ENCODE assay signal across 1 cellular context in genomic region chr11:537622-538430, GRCh38.
TF ChIP-seq lines count a peak whose summit lies in the region.

No MANE protein-coding gene starts in this region.

TF ChIP-seq in HepG2, 621 proteins besides CTCF, POLR2A, EP300 and RAD21 (continued from another document):
- no peak for TF ChIP-seq E2F2 (CRISPR knock-in tag; IDR thresholded peaks at IDR 0.05; ENCODE audit: borderline replicate concordance)
- no peak for TF ChIP-seq ZGPAT (CRISPR knock-in tag; IDR thresholded peaks at IDR 0.05)
- TF ChIP-seq ZNF512 (CRISPR knock-in tag; IDR thresholded peaks at IDR 0.05), result no peak
- TF ChIP-seq HIVEP1 (CRISPR knock-in tag; IDR thresholded peaks at IDR 0.05), result no peak; the same call in 1 of the 2 replicates
- TF ChIP-seq IRF1 (CRISPR knock-in tag; IDR thresholded peaks at IDR 0.05; ENCODE audit: low read depth), result no peak
- no peak for TF ChIP-seq ZNF567 (CRISPR knock-in tag; IDR thresholded peaks at IDR 0.05; ENCODE audit: borderline replicate concordance)
- no peak for TF ChIP-seq NBN (conservative IDR thresholded peaks at IDR 0.05)
- 0 out of 2 replicates have a peak, but pooled peaks have one; percentile 4 for TF ChIP-seq ZNF572 (CRISPR knock-in tag; IDR thresholded peaks at IDR 0.05)
- TF ChIP-seq FOXO1 (CRISPR knock-in tag; IDR thresholded peaks at IDR 0.05), result 0 out of 2 replicates have a peak, but pooled peaks have one; percentile 2
- TF ChIP-seq, protein P1, sequence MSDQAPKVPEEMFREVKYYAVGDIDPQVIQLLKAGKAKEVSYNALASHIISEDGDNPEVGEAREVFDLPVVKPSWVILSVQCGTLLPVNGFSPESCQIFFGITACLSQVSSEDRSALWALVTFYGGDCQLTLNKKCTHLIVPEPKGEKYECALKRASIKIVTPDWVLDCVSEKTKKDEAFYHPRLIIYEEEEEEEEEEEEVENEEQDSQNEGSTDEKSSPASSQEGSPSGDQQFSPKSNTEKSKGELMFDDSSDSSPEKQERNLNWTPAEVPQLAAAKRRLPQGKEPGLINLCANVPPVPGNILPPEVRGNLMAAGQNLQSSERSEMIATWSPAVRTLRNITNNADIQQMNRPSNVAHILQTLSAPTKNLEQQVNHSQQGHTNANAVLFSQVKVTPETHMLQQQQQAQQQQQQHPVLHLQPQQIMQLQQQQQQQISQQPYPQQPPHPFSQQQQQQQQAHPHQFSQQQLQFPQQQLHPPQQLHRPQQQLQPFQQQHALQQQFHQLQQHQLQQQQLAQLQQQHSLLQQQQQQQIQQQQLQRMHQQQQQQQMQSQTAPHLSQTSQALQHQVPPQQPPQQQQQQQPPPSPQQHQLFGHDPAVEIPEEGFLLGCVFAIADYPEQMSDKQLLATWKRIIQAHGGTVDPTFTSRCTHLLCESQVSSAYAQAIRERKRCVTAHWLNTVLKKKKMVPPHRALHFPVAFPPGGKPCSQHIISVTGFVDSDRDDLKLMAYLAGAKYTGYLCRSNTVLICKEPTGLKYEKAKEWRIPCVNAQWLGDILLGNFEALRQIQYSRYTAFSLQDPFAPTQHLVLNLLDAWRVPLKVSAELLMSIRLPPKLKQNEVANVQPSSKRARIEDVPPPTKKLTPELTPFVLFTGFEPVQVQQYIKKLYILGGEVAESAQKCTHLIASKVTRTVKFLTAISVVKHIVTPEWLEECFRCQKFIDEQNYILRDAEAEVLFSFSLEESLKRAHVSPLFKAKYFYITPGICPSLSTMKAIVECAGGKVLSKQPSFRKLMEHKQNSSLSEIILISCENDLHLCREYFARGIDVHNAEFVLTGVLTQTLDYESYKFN (CRISPR knock-in tag; conservative IDR thresholded peaks at IDR 0.05), result 0 out of 2 replicates have a peak, but pooled peaks have one; percentile 3
- no peak for TF ChIP-seq SP2 (CRISPR knock-in tag; IDR thresholded peaks at IDR 0.05)
- no peak for TF ChIP-seq IRF9 (CRISPR knock-in tag; IDR thresholded peaks at IDR 0.05; ENCODE audit: borderline replicate concordance)
- no peak for TF ChIP-seq PREB (CRISPR knock-in tag; IDR thresholded peaks at IDR 0.05)
- TF ChIP-seq, protein P2, sequence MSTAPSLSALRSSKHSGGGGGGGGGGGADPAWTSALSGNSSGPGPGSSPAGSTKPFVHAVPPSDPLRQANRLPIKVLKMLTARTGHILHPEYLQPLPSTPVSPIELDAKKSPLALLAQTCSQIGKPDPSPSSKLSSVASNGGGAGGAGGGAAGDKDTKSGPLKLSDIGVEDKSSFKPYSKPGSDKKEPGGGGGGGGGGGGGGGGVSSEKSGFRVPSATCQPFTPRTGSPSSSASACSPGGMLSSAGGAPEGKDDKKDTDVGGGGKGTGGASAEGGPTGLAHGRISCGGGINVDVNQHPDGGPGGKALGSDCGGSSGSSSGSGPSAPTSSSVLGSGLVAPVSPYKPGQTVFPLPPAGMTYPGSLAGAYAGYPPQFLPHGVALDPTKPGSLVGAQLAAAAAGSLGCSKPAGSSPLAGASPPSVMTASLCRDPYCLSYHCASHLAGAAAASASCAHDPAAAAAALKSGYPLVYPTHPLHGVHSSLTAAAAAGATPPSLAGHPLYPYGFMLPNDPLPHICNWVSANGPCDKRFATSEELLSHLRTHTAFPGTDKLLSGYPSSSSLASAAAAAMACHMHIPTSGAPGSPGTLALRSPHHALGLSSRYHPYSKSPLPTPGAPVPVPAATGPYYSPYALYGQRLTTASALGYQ (CRISPR knock-in tag; IDR thresholded peaks at IDR 0.05), result no peak
- TF ChIP-seq MEF2D (CRISPR knock-in tag; IDR thresholded peaks at IDR 0.05), result no peak
- no peak for TF ChIP-seq RFXAP (CRISPR knock-in tag; IDR thresholded peaks at IDR 0.05; ENCODE audit: borderline replicate concordance)
- TF ChIP-seq ZNF788 (CRISPR knock-in tag; IDR thresholded peaks at IDR 0.05; ENCODE audit: borderline replicate concordance), result 0 out of 2 replicates have a peak, but pooled peaks have one; percentile 35
- TF ChIP-seq YEATS2 (CRISPR knock-in tag; IDR thresholded peaks at IDR 0.05; ENCODE audit: borderline replicate concordance), result no peak
- TF ChIP-seq MBNL3 (CRISPR knock-in tag; conservative IDR thresholded peaks at IDR 0.05), result no peak
- TF ChIP-seq KDM2A (CRISPR knock-in tag; IDR thresholded peaks at IDR 0.05; ENCODE audit: borderline replicate concordance, low read depth), result peak; percentile 16; the same call in 1 of the 2 replicates
- TF ChIP-seq TMF1 (CRISPR knock-in tag; IDR thresholded peaks at IDR 0.05; ENCODE audit: low read depth), result no peak
- TF ChIP-seq HNRNPK (IDR thresholded peaks at IDR 0.05; ENCODE audit: low read depth, low read length, poor library complexity, severe bottlenecking), result no peak
- TF ChIP-seq NCOA1 (CRISPR knock-in tag; IDR thresholded peaks at IDR 0.05), result peak; percentile 11; the same call in 1 of the 2 replicates
- TF ChIP-seq ERF (CRISPR knock-in tag; IDR thresholded peaks at IDR 0.05), result no peak
- TF ChIP-seq TBL1XR1 (IDR thresholded peaks at IDR 0.05; ENCODE audit: borderline replicate concordance, low read length, partially characterized antibody), result no peak
- no peak for TF ChIP-seq IRX3 (CRISPR knock-in tag; IDR thresholded peaks at IDR 0.05; ENCODE audit: borderline replicate concordance, low read depth)
- no peak for TF ChIP-seq ZSCAN12 (CRISPR knock-in tag; IDR thresholded peaks at IDR 0.05)
- TF ChIP-seq JDP2 (CRISPR knock-in tag; IDR thresholded peaks at IDR 0.05; ENCODE audit: borderline replicate concordance), result no peak
- TF ChIP-seq, protein P3, sequence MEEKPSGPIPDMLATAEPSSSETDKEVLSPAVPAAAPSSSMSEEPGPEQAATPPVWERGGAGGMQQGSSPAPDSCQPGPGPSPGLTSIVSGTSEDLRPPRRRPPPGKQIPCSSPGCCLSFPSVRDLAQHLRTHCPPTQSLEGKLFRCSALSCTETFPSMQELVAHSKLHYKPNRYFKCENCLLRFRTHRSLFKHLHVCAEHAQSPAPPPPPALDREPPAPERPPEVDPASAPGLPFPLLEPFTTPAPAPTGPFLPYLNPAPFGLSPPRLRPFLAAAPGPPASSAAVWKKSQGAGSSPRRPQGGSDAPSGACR (CRISPR knock-in tag; IDR thresholded peaks at IDR 0.05), result no peak
- TF ChIP-seq FOXK1 (CRISPR knock-in tag; IDR thresholded peaks at IDR 0.05; ENCODE audit: borderline replicate concordance, low read depth), result 0 out of 2 replicates have a peak, but pooled peaks have one; percentile 2
- no peak for TF ChIP-seq ZNF230 (CRISPR knock-in tag; IDR thresholded peaks at IDR 0.05)
